Comparison of ENCODE assay signal across 8 cellular contexts in genomic region chr1:221708076-221708571, GRCh38. TPM values are rescaled to one million over a fixed set of nuclear protein-coding genes. Genes with fewer than 3 reads are reported as not detected.
DNase-seq lines count a peak whose midpoint lies in the region; ATAC-seq and TF ChIP-seq lines count a peak whose summit lies in the region.

No MANE protein-coding gene starts in this region.

- H3K36me3 Mint-ChIP-seq in activated CD4-positive, alpha-beta T cell treated with anti-CD3 and anti-CD28 coated beads, Interleukin-2, amount 10 ng/mL, durations not matched to agents 24 days and 14 days (ENCODE audit: low read depth), result peaks cover 36% of the 10 kb centered on the region

- no peaks in the 10 kb centered on the region for H3K9me3 ChIP-seq in right cardiac atrium (ENCODE audit: control insufficient read depth, low read length)

- no peaks in the 10 kb centered on the region for H3K9me3 Mint-ChIP-seq in activated CD4-positive, alpha-beta T cell treated with anti-CD3 and anti-CD28 coated beads, Interleukin-2, amount 10 ng/mL, durations not matched to agents 24 days and 14 days

- peaks cover 60% of the 10 kb centered on the region for H3K4me1 Mint-ChIP-seq in activated CD4-positive, alpha-beta T cell treated with anti-CD3 and anti-CD28 coated beads, Interleukin-2, amount 10 ng/mL, durations not matched to agents 24 days and 14 days

- peak overlapping the region; percentile 90 for H3K27ac Mint-ChIP-seq in activated CD4-positive, alpha-beta T cell treated with anti-CD3 and anti-CD28 coated beads, Interleukin-2, amount 10 ng/mL, durations not matched to agents 24 days and 14 days

- DNase-seq in GM12864 (ENCODE audit: low read depth), result peak; percentile 76
- DNase-seq in HL-60 (ENCODE audit: low read depth in 1 of 2, low spot score in 1 of 2), result peak; percentile 94 to 99
- DNase-seq in activated CD4-positive, alpha-beta T cell treated with anti-CD3 and anti-CD28 coated beads, Interleukin-2, amount 10 ng/mL, durations not matched to agents 24 days and 14 days, result peak; percentile 89
- DNase-seq in right cardiac atrium, result no peak
- DNase-seq in stimulated activated CD8-positive, alpha-beta memory T cell treated with anti-CD3 and anti-CD28 coated beads, Interleukin-4, amount 100 ng/mL, for 24 hours (ENCODE audit: low read depth), result peak; percentile 27
- no peak for DNase-seq in kidney glomerular epithelial cell (lab: John Stamatoyannopoulos, UW)
- DNase-seq in NCI-H187 (lab: John Stamatoyannopoulos, UW), result no peak

- H3K27ac ChIP-seq in HL-60 (replicated peaks) (peak overlapping the region; percentile 91), right cardiac atrium (ENCODE audit: low read length) (no peak overlapping the region)

- intact Hi-C loops in activated CD4-positive, alpha-beta T cell treated with anti-CD3 and anti-CD28 coated beads, Interleukin-2, amount 10 ng/mL, durations not matched to agents 24 days and 14 days (cut with micrococcal nuclease), result loop anchor here (1.0 kb wide), 6 partner anchors 18 to 269 kb away; partner anchors contain the start of gene DUSP10
- intact Hi-C loops in right cardiac atrium (cut with DNase I), result no loop called here

- H3K4me1 ChIP-seq in right cardiac atrium (ENCODE audit: control insufficient read depth, insufficient read depth, low read length), result peaks cover 2% of the 10 kb centered on the region

- H3K4me3 ChIP-seq in GM12864 (ENCODE audit: low read depth, low read length) (no peak overlapping the region), HL-60 (replicated peaks; ENCODE audit: insufficient read depth, low read length) (no peak overlapping the region), right cardiac atrium (ENCODE audit: low read length) (no peak overlapping the region)

- TF ChIP-seq CTCF in GM12864 (IDR thresholded peaks at IDR 0.05; ENCODE audit: low read depth, low read length, missing control alignments) (no peak), HL-60 (IDR thresholded peaks at IDR 0.05; ENCODE audit: insufficient read depth, low read length) (no peak)

- no peaks in the 10 kb centered on the region for H3K27me3 Mint-ChIP-seq in activated CD4-positive, alpha-beta T cell treated with anti-CD3 and anti-CD28 coated beads, Interleukin-2, amount 10 ng/mL, durations not matched to agents 24 days and 14 days

- ATAC-seq in GM21360 (IDR thresholded peaks at IDR 0.05; ENCODE audit: unreplicated experiment), result peak; percentile 55
- ATAC-seq in right cardiac atrium, result peak; percentile 43 to 53

- 77% methylated on average over 5 of the region's 5 CpGs for WGBS in right cardiac atrium

- H3K4me3 Mint-ChIP-seq in activated CD4-positive, alpha-beta T cell treated with anti-CD3 and anti-CD28 coated beads, Interleukin-2, amount 10 ng/mL, durations not matched to agents 24 days and 14 days, result peak overlapping the region; percentile 56

- H3K27me3 ChIP-seq in HL-60 (ENCODE audit: insufficient read depth, poor library complexity, severe bottlenecking) (no peaks in the 10 kb centered on the region), right cardiac atrium (ENCODE audit: control insufficient read depth, insufficient read depth) (no peaks in the 10 kb centered on the region)

RNA-seq across cellular contexts. Expression of gene DUSP10, which starts 33.8 kb away (rescaled TPM):
- 13.5 and 14.6 TPM in 2 replicates for total RNA-seq in activated CD4-positive, alpha-beta T cell treated with anti-CD3 and anti-CD28 coated beads, Interleukin-2, amount 10 ng/mL, durations not matched to agents 24 days and 14 days
- total RNA-seq in right cardiac atrium, result 1 to 10 TPM; 4.6 to 5.1 (median 4.9) TPM
- 4.7 TPM for polyA plus RNA-seq in right cardiac atrium

Comparison
In these comparisons a context has a peak if more than half of its experiments do, and no peak if none do; other contexts are left out.
1. DNase-seq: peak in GM12864 (single experiment), HL-60 (2 of 2), activated CD4-positive, alpha-beta T cell treated with anti-CD3 and anti-CD28 coated beads, Interleukin-2, amount 10 ng/mL, durations not matched to agents 24 days and 14 days (single experiment) and stimulated activated CD8-positive, alpha-beta memory T cell treated with anti-CD3 and anti-CD28 coated beads, Interleukin-4, amount 100 ng/mL, for 24 hours (single experiment); none in right cardiac atrium (0 of 3), kidney glomerular epithelial cell (single experiment) and NCI-H187 (0 of 2).